Comparison of ENCODE assay signal across 8 cellular contexts in genomic region chr5:40755407-40756365, GRCh38.
DNase-seq lines count a peak whose midpoint lies in the region; ATAC-seq, FAIRE-seq and TF ChIP-seq lines count a peak whose summit lies in the region.

A gene with protein sequence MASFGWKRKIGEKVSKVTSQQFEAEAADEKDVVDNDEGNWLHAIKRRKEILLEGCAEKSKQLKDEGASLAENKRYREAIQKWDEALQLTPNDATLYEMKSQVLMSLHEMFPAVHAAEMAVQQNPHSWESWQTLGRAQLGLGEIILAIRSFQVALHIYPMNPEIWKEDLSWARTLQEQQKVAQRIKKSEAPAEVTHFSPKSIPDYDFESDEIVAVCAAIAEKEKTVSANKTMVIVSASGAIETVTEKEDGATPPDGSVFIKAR (minus strand): TSS chr5:40755961. CDS start chr5:40747018, 8,943 bp downstream.

- peak; percentile 91 for ATAC-seq in GM19023 (IDR thresholded peaks at IDR 0.05; ENCODE audit: unreplicated experiment)
- ATAC-seq in HG03280 (IDR thresholded peaks at IDR 0.05; ENCODE audit: unreplicated experiment), result peak; percentile 92

- FAIRE-seq in islet of Langerhans (lab: Jason Lieb, UNC), result peak; percentile 55

- TF ChIP-seq CTCF in AG10803 (conservative IDR thresholded peaks at IDR 0.05; ENCODE audit: low read length), result peak; percentile 55

- H3K4me3 ChIP-seq in AG10803 (ENCODE audit: low read length), result peak within 1 kb of the TSS; percentile 89

- DNase-seq in AG10803 (ENCODE audit: low read depth), result peak; percentile 92
- peak; percentile 95 for DNase-seq in NCI-H345 (lab: John Stamatoyannopoulos, UW)
- DNase-seq in activated CD4-positive, CD25-positive, alpha-beta regulatory T cell (lab: John Stamatoyannopoulos, UW), result peak; percentile 85 to 87 (median 86)
- DNase-seq in cerebellar cortex (ENCODE audit: low spot score), result peak; percentile 97
- DNase-seq in stimulated activated CD4-positive, alpha-beta T cell treated with anti-CD3 and anti-CD28 coated beads, Interleukin-12 subunit alpha, Interleukin-12 subunit beta, amount 100 ng/mL, for 4 hours, result peak; percentile 93

Comparison
In these comparisons a context has a peak if more than half of its experiments do, and no peak if none do; other contexts are left out.
1. Peak in every context shown above with its lines: DNase-seq, ATAC-seq and H3K4me3 ChIP-seq.